ENCODE assay signal across 22 cellular contexts in genomic region chr5:56535347-56535746, GRCh38.
DNase-seq lines count a peak whose midpoint lies in the region; ATAC-seq, FAIRE-seq and TF ChIP-seq lines count a peak whose summit lies in the region.
"Had no signal": no experiment of that assay in that cellular context is flagged by ENCODE, and none has a peak within 500 bp of the region (broad histone marks: within the 10 kb centered on the region; RNA-seq: fewer than 3 reads in every experiment).

No MANE protein-coding gene starts in this region.

- TF ChIP-seq POLR2A in HepG2 (IDR thresholded peaks at IDR 0.05; ENCODE audit: insufficient read depth in 1 of 2, low read depth in 2 of 2, low read length in 2 of 2): no peak
- no peak for TF ChIP-seq POLR2A in right lobe of liver (IDR thresholded peaks at IDR 0.05)
- no peak for TF ChIP-seq POLR2A in vagina (IDR thresholded peaks at IDR 0.05)

- no peaks in the 10 kb centered on the region for H3K36me3 ChIP-seq in HepG2 (replicated peaks in 1 of 2; ENCODE audit: control insufficient read depth in 1 of 2, insufficient read depth in 2 of 2, low read length in 2 of 2)
- H3K36me3 ChIP-seq in right lobe of liver: no peaks in the 10 kb centered on the region
- H3K36me3 ChIP-seq in bronchial epithelial cell (ENCODE audit: control insufficient read depth, insufficient read depth, low read length): no peaks in the 10 kb centered on the region
- no peaks in the 10 kb centered on the region for H3K36me3 ChIP-seq in kidney epithelial cell (ENCODE audit: control insufficient read depth, insufficient read depth, low read length)
- no peaks in the 10 kb centered on the region for H3K36me3 ChIP-seq in vagina
- H3K36me3 ChIP-seq: brain microvascular endothelial cell, transverse colon had no signal

- no peak for TF ChIP-seq CTCF in HepG2 (CRISPR knock-in tag; IDR thresholded peaks at IDR 0.05)
- no peak for TF ChIP-seq CTCF in right lobe of liver (IDR thresholded peaks at IDR 0.05)
- no peak for TF ChIP-seq CTCF in bronchial epithelial cell (IDR thresholded peaks at IDR 0.05; ENCODE audit: insufficient read depth, low read length, severe bottlenecking)
- no peak for TF ChIP-seq CTCF in kidney epithelial cell (IDR thresholded peaks at IDR 0.05; ENCODE audit: insufficient read depth, low read length, poor library complexity, severe bottlenecking)
- no peak for TF ChIP-seq CTCF in vagina (IDR thresholded peaks at IDR 0.05)

- H3K4me1 Mint-ChIP-seq in activated CD4-positive, alpha-beta T cell treated with anti-CD3 and anti-CD28 coated beads for 36 hours: peaks cover 8% of the 10 kb centered on the region
- H3K4me1 Mint-ChIP-seq: B cell had no signal

- no peak overlapping the region for H3K4me2 ChIP-seq in HepG2 (ENCODE audit: low read depth, low read length)

- H3K79me2 ChIP-seq in HepG2 (ENCODE audit: insufficient read depth, low read length): no peaks in the 10 kb centered on the region

- H3K27ac ChIP-seq in HepG2 (ENCODE audit: extremely low read length, insufficient read depth, low read length) (no peak overlapping the region), right lobe of liver (no peak overlapping the region), vagina (no peak overlapping the region)
- H3K27ac ChIP-seq: brain microvascular endothelial cell, transverse colon, VCaP had no signal

- no peak for ATAC-seq in HepG2
- no peak for ATAC-seq in right lobe of liver
- no peak for ATAC-seq in activated CD4-positive, alpha-beta T cell treated with anti-CD3 and anti-CD28 coated beads for 36 hours

- no peak overlapping the region for H3K4me3 ChIP-seq in HepG2 (replicated peaks in 1 of 3; ENCODE audit: insufficient read depth in 1 of 3, low read depth in 2 of 3, low read length in 3 of 3)
- no peak overlapping the region for H3K4me3 ChIP-seq in right lobe of liver
- H3K4me3 ChIP-seq in bronchial epithelial cell (ENCODE audit: low read depth, low read length): no peak overlapping the region
- no peak overlapping the region for H3K4me3 ChIP-seq in kidney epithelial cell (ENCODE audit: low read depth, low read length)
- no peak overlapping the region for H3K4me3 ChIP-seq in vagina
- H3K4me3 ChIP-seq: transverse colon had no signal

- no TSS peak for BruUV-seq in HepG2 (replicated peaks; lab: Mats Ljungman, UMichigan)

- WGBS in HepG2 (ENCODE audit: low lambda C conversion rate): 48% methylated on average over 1 of the region's 1 CpG
- WGBS in right lobe of liver (ENCODE audit: insufficient coverage, low coverage, low lambda C conversion rate, missing lambda C conversion rate): 85% methylated on average over 1 of the region's 1 CpG

- intact Hi-C loops in HepG2 (cut with micrococcal nuclease; ENCODE audit: unreplicated experiment): no loop called here
- intact Hi-C loops in right lobe of liver (cut with DNase I): no loop called here
- intact Hi-C loops in vagina (cut with DNase I): no loop called here
- intact Hi-C loops in activated CD4-positive, alpha-beta T cell treated with anti-CD3 and anti-CD28 coated beads for 36 hours (cut with DNase I, micrococcal nuclease): no loop called here

- H3K27me3 ChIP-seq in HepG2 (ENCODE audit: control insufficient read depth in 1 of 2, insufficient read depth in 2 of 2, low read length in 2 of 2) (no peaks in the 10 kb centered on the region), right lobe of liver (no peaks in the 10 kb centered on the region), bronchial epithelial cell (ENCODE audit: control insufficient read depth, insufficient read depth, low read length) (no peaks in the 10 kb centered on the region), kidney epithelial cell (ENCODE audit: control insufficient read depth, insufficient read depth, low read length) (no peaks in the 10 kb centered on the region), vagina (no peaks in the 10 kb centered on the region)
- H3K27me3 ChIP-seq: brain microvascular endothelial cell, transverse colon had no signal

- H2AFZ ChIP-seq in HepG2 (ENCODE audit: low read length): no peak overlapping the region

- H4K20me1 ChIP-seq in HepG2 (ENCODE audit: insufficient read depth, low read length): no peaks in the 10 kb centered on the region

- no peaks in the 10 kb centered on the region for H3K27me3 Mint-ChIP-seq in activated CD4-positive, alpha-beta T cell treated with anti-CD3 and anti-CD28 coated beads for 36 hours
- H3K27me3 Mint-ChIP-seq: B cell had no signal

- in situ Hi-C loops in HepG2 (cut with HindIII; ENCODE audit: extremely low pct_ligation_motif_present, low pct_unique_long_range_greater_than_20kb): no loop called here

- no peaks in the 10 kb centered on the region for H3K9me3 Mint-ChIP-seq in activated CD4-positive, alpha-beta T cell treated with anti-CD3 and anti-CD28 coated beads for 36 hours (ENCODE audit: low read depth)

- DNase-seq in HepG2 (ENCODE audit: low spot score) (no peak), right lobe of liver (no peak), bronchial epithelial cell (ENCODE audit: low read depth) (peak; percentile 48), kidney epithelial cell (ENCODE audit: low read depth) (peak; percentile 41), activated T-cell treated with anti-CD3 and anti-CD28 coated beads for 4 hours (no peak), NCI-H2196 (lab: John Stamatoyannopoulos, UW; ENCODE audit: unreplicated experiment) (no peak), vagina (ENCODE audit: extremely low spot score in 2 of 2) (no peak)
- DNase-seq in activated CD4-positive, alpha-beta T cell treated with anti-CD3 and anti-CD28 coated beads for 36 hours: no peak
- DNase-seq: activated effector memory CD4-positive, alpha-beta T cell treated with anti-CD3 and anti-CD28 coated beads, Interleukin-2, amount 50 U/mL, for 16 hours; brain microvascular endothelial cell; effector CD4-positive, alpha-beta T cell; foreskin fibroblast; hippocampal formation; NCI-H1092; NCI-H187 treated with DMSO at 0.1 percent for 48 hours; NCI-H69; stimulated activated CD8-positive, alpha-beta memory T cell treated with anti-CD3 and anti-CD28 coated beads, Interleukin-4, amount 100 ng/mL, for 48 hours; transverse colon had no signal

- POLR2A ChIA-PET in HepG2 (lab: Yijun Ruan, JAX): no interaction called here
- POLR2A ChIA-PET in activated CD4-positive, alpha-beta T cell treated with anti-CD3 and anti-CD28 coated beads for 36 hours (lab: Charles Lee): no interaction called here

- H3K4me3 Mint-ChIP-seq in activated CD4-positive, alpha-beta T cell treated with anti-CD3 and anti-CD28 coated beads for 36 hours: no peak overlapping the region
- H3K4me3 Mint-ChIP-seq: B cell had no signal

- H3K9ac ChIP-seq in HepG2 (ENCODE audit: insufficient read depth, low read depth, low read length): no peak overlapping the region

- CTCF ChIA-PET in HepG2 (lab: Yijun Ruan, JAX; ENCODE audit: low intra/inter-chr PET ratio, low total read pairs): no interaction called here
- CTCF ChIA-PET in activated CD4-positive, alpha-beta T cell treated with anti-CD3 and anti-CD28 coated beads for 36 hours (lab: Charles Lee): no interaction called here

- H3K27ac Mint-ChIP-seq in activated CD4-positive, alpha-beta T cell treated with anti-CD3 and anti-CD28 coated beads for 36 hours: no peak overlapping the region
- H3K27ac Mint-ChIP-seq: B cell had no signal

- no peak for TF ChIP-seq RAD21 in HepG2 (CRISPR knock-in tag; IDR thresholded peaks at IDR 0.05)

- FAIRE-seq in HepG2 (lab: Jason Lieb, UNC): no peak
- FAIRE-seq in bronchial epithelial cell (lab: Jason Lieb, UNC): no peak
- FAIRE-seq: A204.1, GM18507 had no signal

- no peaks in the 10 kb centered on the region for H3K9me3 ChIP-seq in HepG2 (ENCODE audit: low read length)
- no peaks in the 10 kb centered on the region for H3K9me3 ChIP-seq in right lobe of liver
- no peaks in the 10 kb centered on the region for H3K9me3 ChIP-seq in vagina
- H3K9me3 ChIP-seq: transverse colon had no signal

- no peak for TF ChIP-seq EP300 in HepG2 (IDR thresholded peaks at IDR 0.05; ENCODE audit: low read depth in 2 of 2, low read length in 2 of 2)
- no peak for TF ChIP-seq EP300 in HepG2 (CRISPR knock-in tag; IDR thresholded peaks at IDR 0.05; ENCODE audit: borderline replicate concordance)

- H3K4me1 ChIP-seq in HepG2 (ENCODE audit: insufficient read depth, low read length) (peaks cover 33% of the 10 kb centered on the region), right lobe of liver (no peaks in the 10 kb centered on the region), vagina (peaks cover 31% of the 10 kb centered on the region)
- H3K4me1 ChIP-seq: transverse colon had no signal

- no peaks in the 10 kb centered on the region for H3K36me3 Mint-ChIP-seq in activated CD4-positive, alpha-beta T cell treated with anti-CD3 and anti-CD28 coated beads for 36 hours (ENCODE audit: low read depth)

TF ChIP-seq in HepG2, 621 proteins besides CTCF, POLR2A, EP300 and RAD21:
- TF ChIP-seq THAP7 (CRISPR knock-in tag; IDR thresholded peaks at IDR 0.05) (no peak), SRF (IDR thresholded peaks at IDR 0.05; ENCODE audit: low read depth, low read length) (peak; percentile 90)
TF ChIP-seq in HepG2: peak in this region for 1.

Comparison
In these comparisons a context has a peak if more than half of its experiments do, and no peak if none do; other contexts are left out.
1. DNase-seq: peak in bronchial epithelial cell (single experiment) and kidney epithelial cell (single experiment); none in HepG2 (single experiment), right lobe of liver (0 of 3), activated T-cell treated with anti-CD3 and anti-CD28 coated beads for 4 hours (single experiment), NCI-H2196 (single experiment), vagina (0 of 2) and activated CD4-positive, alpha-beta T cell treated with anti-CD3 and anti-CD28 coated beads for 36 hours (single experiment).